Comparison of ENCODE assay signal across 17 cellular contexts in genomic region chr16:78744099-78744498, GRCh38.
"Had no signal": no experiment of that assay in that cellular context is flagged by ENCODE, and none has a peak within 500 bp of the region (broad histone marks: within the 10 kb centered on the region; RNA-seq: fewer than 3 reads in every experiment).

No MANE protein-coding gene starts in this region.

- H3K4me3 ChIP-seq: dorsolateral prefrontal cortex, esophagus muscularis mucosa, lung, prostate gland, spleen, suprapubic skin, upper lobe of right lung had no signal

- H3K9me3 ChIP-seq: esophagus muscularis mucosa, prostate gland, spleen, suprapubic skin, upper lobe of right lung had no signal

- H3K27ac ChIP-seq: dorsolateral prefrontal cortex, suprapubic skin, upper lobe of right lung had no signal

- DNase-seq: activated CD4-positive, alpha-beta T cell treated with anti-CD3 and anti-CD28 coated beads for 1 hour; activated CD8-positive, alpha-beta memory T cell treated with anti-CD3 and anti-CD28 coated beads for 24 hours; dorsolateral prefrontal cortex; foreskin fibroblast; glutamatergic neuron; left cardiac atrium; natural killer cell; occipital lobe; spleen; stimulated activated CD4-positive, alpha-beta T cell treated with anti-CD3 and anti-CD28 coated beads, Interleukin-1b, Interleukin-23, amount 100 ng/mL, for 48 hours; stimulated activated naive CD4-positive, alpha-beta T cell; upper lobe of right lung had no signal

- H3K36me3 Mint-ChIP-seq: natural killer cell had no signal

- H3K4me3 Mint-ChIP-seq: natural killer cell had no signal

- H3K36me3 ChIP-seq: esophagus muscularis mucosa, prostate gland, spleen, suprapubic skin, upper lobe of right lung had no signal

- ATAC-seq: left cardiac atrium, natural killer cell, upper lobe of right lung had no signal

- H3K27me3 Mint-ChIP-seq: activated naive CD8-positive, alpha-beta T cell had no signal

- H3K9me3 Mint-ChIP-seq: natural killer cell had no signal

- H3K27me3 ChIP-seq: esophagus muscularis mucosa, spleen, suprapubic skin, upper lobe of right lung had no signal
